Comparison of ENCODE assay signal across 8 cellular contexts in genomic region chr7:152465118-152465387, GRCh38. TPM values are rescaled to one million over a fixed set of nuclear protein-coding genes. Genes with fewer than 3 reads are reported as not detected.
DNase-seq lines count a peak whose midpoint lies in the region; ATAC-seq and TF ChIP-seq lines count a peak whose summit lies in the region.

No MANE protein-coding gene starts in this region.

- no peak for DNase-seq in GM12865 (ENCODE audit: low read depth)
- no peak for DNase-seq in SK-N-MC (ENCODE audit: low read depth, low spot score)
- no peak for DNase-seq in fibroblast of lung (ENCODE audit: low read depth in 2 of 2)
- no peak for DNase-seq in sigmoid colon
- no peak for DNase-seq in GDM1 (lab: John Stamatoyannopoulos, UW)
- DNase-seq in retina, result no peak
- no peak for DNase-seq in activated CD8-positive, alpha-beta memory T cell treated with anti-CD3 and anti-CD28 coated beads, Interleukin-2, amount 50 U/mL, for 48 hours

- TF ChIP-seq CTCF in GM12865 (IDR thresholded peaks at IDR 0.05; ENCODE audit: insufficient read depth, low read depth, low read length, missing control alignments), result no peak
- no peak for TF ChIP-seq CTCF in fibroblast of lung (conservative IDR thresholded peaks at IDR 0.05 in 1 of 2, IDR thresholded peaks at IDR 0.05 in 1 of 2; ENCODE audit: low read depth in 1 of 2, low read length in 2 of 2)
- TF ChIP-seq CTCF in sigmoid colon (IDR thresholded peaks at IDR 0.05), result no peak

- 12 to 29% methylated on average over 4 of the region's 4 CpGs for WGBS in sigmoid colon, 2 donors

- intact Hi-C loops in sigmoid colon (cut with DNase I), result loop anchor here (10.0 kb wide), 2 partner anchors 130 to 290 kb away; partner anchors contain the start of gene ACTR3B

- ATAC-seq in HG03342 (IDR thresholded peaks at IDR 0.05; ENCODE audit: unreplicated experiment), result no peak

- no peak for TF ChIP-seq EP300 in sigmoid colon (IDR thresholded peaks at IDR 0.05)

- H3K27ac ChIP-seq in SK-N-MC (no peak overlapping the region), fibroblast of lung (ENCODE audit: insufficient read depth, low read length) (peak overlapping the region; percentile 93), sigmoid colon (peak overlapping the region; percentile 99 to 100 (median 100))

- H2AFZ ChIP-seq in fibroblast of lung (ENCODE audit: low read length), result peak overlapping the region; percentile 95

- TF ChIP-seq POLR2A in sigmoid colon (IDR thresholded peaks at IDR 0.05), result no peak

- peak overlapping the region; percentile 96 for H3K4me2 ChIP-seq in fibroblast of lung (ENCODE audit: extremely low read depth, insufficient read depth, low read length)

- H4K20me1 ChIP-seq in fibroblast of lung (ENCODE audit: control insufficient read depth, extremely low read depth, insufficient read depth, low read length), result no peaks in the 10 kb centered on the region

- peak overlapping the region; percentile 84 for H3K9ac ChIP-seq in SK-N-MC (ENCODE audit: insufficient read length)
- H3K9ac ChIP-seq in fibroblast of lung (ENCODE audit: insufficient read depth, low read length), result peak overlapping the region; percentile 95

- peaks cover 5% of the 10 kb centered on the region for H3K4me1 ChIP-seq in fibroblast of lung (ENCODE audit: control insufficient read depth, extremely low read depth, insufficient read depth, low read length)
- peaks cover 0 to 25% (median 16%) of the 10 kb centered on the region in 4 donors for H3K4me1 ChIP-seq in sigmoid colon

- H3K4me3 ChIP-seq in GM12865 (ENCODE audit: low read depth, low read length) (peak overlapping the region; percentile 85), SK-N-MC (peak overlapping the region; percentile 95), fibroblast of lung (replicated peaks in 1 of 4; ENCODE audit: control extremely low read depth in 1 of 4, insufficient read depth in 1 of 4, low read depth in 3 of 4, low read length in 4 of 4) (peak overlapping the region; percentile 80 to 90 (median 88)), sigmoid colon (peak overlapping the region; percentile 84 to 96 (median 90))

- H3K9me3 ChIP-seq in SK-N-MC (ENCODE audit: low read depth, low read length), result no peaks in the 10 kb centered on the region
- no peaks in the 10 kb centered on the region for H3K9me3 ChIP-seq in fibroblast of lung (ENCODE audit: control insufficient read depth, insufficient read depth, low read depth, low read length)
- no peaks in the 10 kb centered on the region for H3K9me3 ChIP-seq in sigmoid colon

- no peaks in the 10 kb centered on the region for H3K79me2 ChIP-seq in fibroblast of lung (ENCODE audit: control insufficient read depth, insufficient read depth, low read length)

- H3K36me3 ChIP-seq in SK-N-MC (ENCODE audit: insufficient read depth, low read length) (no peaks in the 10 kb centered on the region), fibroblast of lung (ENCODE audit: control insufficient read depth, insufficient read depth, low read length) (no peaks in the 10 kb centered on the region), sigmoid colon (no peaks in the 10 kb centered on the region)

- H3K27me3 ChIP-seq in fibroblast of lung (ENCODE audit: control insufficient read depth, insufficient read depth, low read length) (no peaks in the 10 kb centered on the region), sigmoid colon (no peaks in the 10 kb centered on the region)

RNA-seq across cellular contexts. Expression of gene KMT2C, which starts 29.2 kb away (rescaled TPM):
- total RNA-seq in fibroblast of lung (24.1 and 32.4 TPM in 2 replicates), sigmoid colon (10 to 100 TPM; 46.4 to 75.6 (median 57.2) TPM)
- polyA plus RNA-seq in fibroblast of lung (11.0 and 11.1 TPM in 2 replicates), sigmoid colon (10 to 100 TPM in 1 of 3 donors, 1 to 10 TPM in 2; 7.4 to 18.9 (median 8.4) TPM)
- 6.9 and 9.3 TPM in 2 replicates for polyA plus RNA-seq in fibroblast of lung (2012)
- 31.5 and 31.8 TPM in 2 replicates for polyA minus RNA-seq in fibroblast of lung (ENCODE audit: low replicate concordance)
